1 cellular context compared by ENCODE assay signal in the genomic region with DNA sequence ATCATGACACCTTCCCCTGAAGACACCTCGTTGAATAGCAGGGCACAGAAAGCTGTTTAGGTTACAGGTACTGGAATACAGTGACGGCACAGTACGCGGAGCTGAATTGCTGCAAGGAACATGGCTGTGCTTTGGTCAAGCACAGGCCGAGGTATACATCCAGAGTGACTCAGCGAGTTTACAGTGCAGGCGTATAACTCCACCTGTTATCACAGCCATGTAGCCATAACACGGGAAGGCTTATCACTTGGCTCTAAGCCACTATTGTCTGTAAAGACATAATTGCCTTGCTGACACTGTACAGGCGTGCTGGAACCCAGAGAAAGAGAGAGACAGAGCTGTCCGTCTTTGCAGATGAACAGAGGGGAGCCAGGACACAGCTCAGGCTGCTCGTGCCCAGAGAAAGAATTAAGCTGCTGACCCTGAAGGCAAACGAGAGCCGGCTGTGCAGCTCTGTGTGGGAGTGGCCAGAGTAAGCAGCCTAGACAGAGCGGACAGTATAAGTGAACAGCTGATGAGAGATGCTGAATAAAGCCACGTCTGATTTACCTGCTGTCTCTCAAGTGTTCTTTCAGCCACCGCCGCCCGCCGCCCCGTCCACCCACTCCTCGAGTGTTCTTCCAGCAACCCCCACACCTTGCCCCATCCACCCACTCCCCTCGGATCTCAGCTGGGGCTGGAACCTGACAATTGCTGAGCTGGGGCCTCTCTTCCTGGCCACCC.
TF ChIP-seq lines count a peak whose summit lies in the region.

No MANE protein-coding gene starts in this region.

TF ChIP-seq in HEK293, 187 proteins besides CTCF, POLR2A, EP300 and RAD21 (continued from another document):
- TF ChIP-seq, protein P1, sequence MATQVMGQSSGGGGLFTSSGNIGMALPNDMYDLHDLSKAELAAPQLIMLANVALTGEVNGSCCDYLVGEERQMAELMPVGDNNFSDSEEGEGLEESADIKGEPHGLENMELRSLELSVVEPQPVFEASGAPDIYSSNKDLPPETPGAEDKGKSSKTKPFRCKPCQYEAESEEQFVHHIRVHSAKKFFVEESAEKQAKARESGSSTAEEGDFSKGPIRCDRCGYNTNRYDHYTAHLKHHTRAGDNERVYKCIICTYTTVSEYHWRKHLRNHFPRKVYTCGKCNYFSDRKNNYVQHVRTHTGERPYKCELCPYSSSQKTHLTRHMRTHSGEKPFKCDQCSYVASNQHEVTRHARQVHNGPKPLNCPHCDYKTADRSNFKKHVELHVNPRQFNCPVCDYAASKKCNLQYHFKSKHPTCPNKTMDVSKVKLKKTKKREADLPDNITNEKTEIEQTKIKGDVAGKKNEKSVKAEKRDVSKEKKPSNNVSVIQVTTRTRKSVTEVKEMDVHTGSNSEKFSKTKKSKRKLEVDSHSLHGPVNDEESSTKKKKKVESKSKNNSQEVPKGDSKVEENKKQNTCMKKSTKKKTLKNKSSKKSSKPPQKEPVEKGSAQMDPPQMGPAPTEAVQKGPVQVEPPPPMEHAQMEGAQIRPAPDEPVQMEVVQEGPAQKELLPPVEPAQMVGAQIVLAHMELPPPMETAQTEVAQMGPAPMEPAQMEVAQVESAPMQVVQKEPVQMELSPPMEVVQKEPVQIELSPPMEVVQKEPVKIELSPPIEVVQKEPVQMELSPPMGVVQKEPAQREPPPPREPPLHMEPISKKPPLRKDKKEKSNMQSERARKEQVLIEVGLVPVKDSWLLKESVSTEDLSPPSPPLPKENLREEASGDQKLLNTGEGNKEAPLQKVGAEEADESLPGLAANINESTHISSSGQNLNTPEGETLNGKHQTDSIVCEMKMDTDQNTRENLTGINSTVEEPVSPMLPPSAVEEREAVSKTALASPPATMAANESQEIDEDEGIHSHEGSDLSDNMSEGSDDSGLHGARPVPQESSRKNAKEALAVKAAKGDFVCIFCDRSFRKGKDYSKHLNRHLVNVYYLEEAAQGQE (tag by site-specific recombination; IDR thresholded peaks at IDR 0.05): no peak
- TF ChIP-seq, protein P2, sequence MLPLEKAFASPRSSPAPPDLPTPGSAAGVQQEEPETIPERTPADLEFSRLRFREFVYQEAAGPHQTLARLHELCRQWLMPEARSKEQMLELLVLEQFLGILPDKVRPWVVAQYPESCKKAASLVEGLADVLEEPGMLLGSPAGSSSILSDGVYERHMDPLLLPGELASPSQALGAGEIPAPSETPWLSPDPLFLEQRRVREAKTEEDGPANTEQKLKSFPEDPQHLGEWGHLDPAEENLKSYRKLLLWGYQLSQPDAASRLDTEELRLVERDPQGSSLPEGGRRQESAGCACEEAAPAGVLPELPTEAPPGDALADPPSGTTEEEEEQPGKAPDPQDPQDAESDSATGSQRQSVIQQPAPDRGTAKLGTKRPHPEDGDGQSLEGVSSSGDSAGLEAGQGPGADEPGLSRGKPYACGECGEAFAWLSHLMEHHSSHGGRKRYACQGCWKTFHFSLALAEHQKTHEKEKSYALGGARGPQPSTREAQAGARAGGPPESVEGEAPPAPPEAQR (tag by site-specific recombination; IDR thresholded peaks at IDR 0.05): no peak
- TF ChIP-seq ZNF747 (tag by site-specific recombination; IDR thresholded peaks at IDR 0.05): no peak
- TF ChIP-seq KLF17 (tag by site-specific recombination; IDR thresholded peaks at IDR 0.05): no peak
- TF ChIP-seq ZNF645 (tag by site-specific recombination; IDR thresholded peaks at IDR 0.05): no peak
- TF ChIP-seq ZNF146 (tag by site-specific recombination; IDR thresholded peaks at IDR 0.05): no peak
- no peak for TF ChIP-seq ZNF394 (tag by site-specific recombination; IDR thresholded peaks at IDR 0.05; ENCODE audit: borderline replicate concordance)
- TF ChIP-seq ZNF530 (tag by site-specific recombination; IDR thresholded peaks at IDR 0.05; ENCODE audit: low read depth): no peak
- TF ChIP-seq ZNF596 (tag by site-specific recombination; IDR thresholded peaks at IDR 0.05): no peak
- peak; percentile 66; the same call in 1 of the 2 replicates for TF ChIP-seq ZNF140 (tag by site-specific recombination; IDR thresholded peaks at IDR 0.05)
- no peak for TF ChIP-seq ZNF37A (tag by site-specific recombination; IDR thresholded peaks at IDR 0.05)
- no peak for TF ChIP-seq ZNF76 (tag by site-specific recombination; IDR thresholded peaks at IDR 0.05; ENCODE audit: borderline replicate concordance, low read depth)
- no peak for TF ChIP-seq ZBTB1 (tag by site-specific recombination; IDR thresholded peaks at IDR 0.05)
- no peak for TF ChIP-seq ZNF274 (IDR thresholded peaks at IDR 0.05; ENCODE audit: low read length)
- TF ChIP-seq ZNF274 (tag by site-specific recombination; IDR thresholded peaks at IDR 0.05; ENCODE audit: borderline replicate concordance): no peak
- no peak for TF ChIP-seq ZNF623 (tag by site-specific recombination; IDR thresholded peaks at IDR 0.05)
- no peak for TF ChIP-seq ZFP69B (tag by site-specific recombination; IDR thresholded peaks at IDR 0.05)
- TF ChIP-seq ZFHX2 (tag by site-specific recombination; conservative IDR thresholded peaks at IDR 0.05): peak; percentile 84
- TF ChIP-seq ZBTB6 (tag by site-specific recombination; IDR thresholded peaks at IDR 0.05): no peak
- no peak for TF ChIP-seq GLIS2 (tag by site-specific recombination; IDR thresholded peaks at IDR 0.05)
- no peak for TF ChIP-seq IKZF3 (tag by site-specific recombination; IDR thresholded peaks at IDR 0.05)
